In the genomic region with DNA sequence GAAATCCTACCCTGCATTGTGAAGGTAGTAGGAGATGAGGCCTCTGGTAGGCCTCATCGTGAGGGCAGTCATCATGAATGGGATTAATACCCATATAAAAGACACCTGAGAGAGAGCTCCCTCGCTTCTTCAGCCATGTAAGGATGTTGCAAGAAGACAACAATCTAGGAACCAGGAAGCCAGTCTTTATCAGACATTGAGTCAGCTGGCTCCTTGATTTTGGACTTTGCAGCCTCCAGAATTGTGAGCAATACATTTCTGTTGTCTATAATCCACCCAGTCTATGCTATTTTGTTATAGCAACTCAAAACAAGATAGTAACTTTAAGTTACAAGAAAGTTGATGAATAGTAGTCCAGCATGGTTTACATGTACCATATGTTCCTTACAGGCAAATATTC, we compare ENCODE assay signal across 19 cellular contexts.
A peak's percentile ranks its signal among the peaks of the same experiment; 100 is the strongest.
DNase-seq lines count a peak whose midpoint lies in the region; ATAC-seq, FAIRE-seq and TF ChIP-seq lines count a peak whose summit lies in the region.
"Had no signal": no experiment of that assay in that cellular context is flagged by ENCODE, and none has a peak within 500 bp of the region (broad histone marks: within the 10 kb centered on the region; RNA-seq: fewer than 3 reads in every experiment).

No MANE protein-coding gene starts in this region.

- H3K27me3 ChIP-seq in SU-DHL-6 (ENCODE audit: low read length) (no peaks in the 10 kb centered on the region), right lobe of liver (no peaks in the 10 kb centered on the region)
- H3K27me3 ChIP-seq: BLaER1 had no signal

- 92% methylated on average over 2 of the region's 2 CpGs for WGBS in right lobe of liver (ENCODE audit: insufficient coverage, low coverage, low lambda C conversion rate, missing lambda C conversion rate)

- no peak overlapping the region for H3K4me3 Mint-ChIP-seq in stimulated activated effector memory CD8-positive, alpha-beta T cell treated with anti-CD3 and anti-CD28 coated beads, Interleukin-12 subunit alpha, Interleukin-12 subunit beta, amount 100 ng/mL, for 72 hours
- H3K4me3 Mint-ChIP-seq: CD4-positive, CD25-positive, alpha-beta regulatory T cell; HFFc6 had no signal

- no peak overlapping the region for H3K4me3 ChIP-seq in SU-DHL-6 (ENCODE audit: insufficient read depth, low read length, poor library complexity, severe bottlenecking)
- no peak overlapping the region for H3K4me3 ChIP-seq in epithelial cell of esophagus (ENCODE audit: low read length)
- no peak overlapping the region for H3K4me3 ChIP-seq in right lobe of liver
- H3K4me3 ChIP-seq: BLaER1, GM12878, HAP-1 had no signal

- H3K36me3 Mint-ChIP-seq in stimulated activated effector memory CD8-positive, alpha-beta T cell treated with anti-CD3 and anti-CD28 coated beads, Interleukin-12 subunit alpha, Interleukin-12 subunit beta, amount 100 ng/mL, for 72 hours = no peaks in the 10 kb centered on the region
- H3K36me3 Mint-ChIP-seq: CD4-positive, CD25-positive, alpha-beta regulatory T cell had no signal

- H4K20me1 ChIP-seq in SU-DHL-6 (ENCODE audit: low read depth, low read length) = no peaks in the 10 kb centered on the region
- H4K20me1 ChIP-seq: BLaER1 had no signal

- TF ChIP-seq POLR2A in right lobe of liver (IDR thresholded peaks at IDR 0.05) = no peak

- H3K4me1 ChIP-seq in right lobe of liver = peaks cover 0 to 30% (median 4%) of the 10 kb centered on the region in 4 donors
- H3K4me1 ChIP-seq: HAP-1 had no signal

- no peaks in the 10 kb centered on the region for H3K4me1 Mint-ChIP-seq in stimulated activated effector memory CD8-positive, alpha-beta T cell treated with anti-CD3 and anti-CD28 coated beads, Interleukin-12 subunit alpha, Interleukin-12 subunit beta, amount 100 ng/mL, for 72 hours
- H3K4me1 Mint-ChIP-seq: CD4-positive, CD25-positive, alpha-beta regulatory T cell had no signal

- H3K4me2 ChIP-seq in SU-DHL-6 (ENCODE audit: low read depth, low read length, poor library complexity, severe bottlenecking) = no peak overlapping the region
- H3K4me2 ChIP-seq: BLaER1 had no signal

- no peak for DNase-seq in D721Med (ENCODE audit: insufficient read length, low spot score)
- DNase-seq in epithelial cell of esophagus (ENCODE audit: low read depth) = peak; percentile 18
- no peak for DNase-seq in right lobe of liver
- no peak for DNase-seq in stimulated activated effector memory CD8-positive, alpha-beta T cell treated with anti-CD3 and anti-CD28 coated beads, Interleukin-12 subunit alpha, Interleukin-12 subunit beta, amount 100 ng/mL, for 72 hours (ENCODE audit: low spot score in 2 of 2)
- DNase-seq: 8988T; AML-193; CD4-positive, CD25-positive, alpha-beta regulatory T cell; DMS 273 treated with DMSO at 0.1 percent for 48 hours; HFFc6 had no signal

- no peaks in the 10 kb centered on the region for H3K9me2 ChIP-seq in SU-DHL-6 (replicated peaks; ENCODE audit: insufficient read depth, low read length)

- peak overlapping the region; percentile 60 for H2AFZ ChIP-seq in SU-DHL-6 (ENCODE audit: low read depth, low read length, severe bottlenecking)

- FAIRE-seq in D721Med (lab: Jason Lieb, UNC) = peak; percentile 16
- FAIRE-seq: GM12878, GM18507, H1 had no signal

- H3K27ac ChIP-seq in SU-DHL-6 (ENCODE audit: low read depth, low read length) = no peak overlapping the region
- H3K27ac ChIP-seq in right lobe of liver = peak overlapping the region; percentile 63 to 93 (median 84)
- H3K27ac ChIP-seq: BLaER1, HL-60 had no signal

- H3K9me3 Mint-ChIP-seq in stimulated activated effector memory CD8-positive, alpha-beta T cell treated with anti-CD3 and anti-CD28 coated beads, Interleukin-12 subunit alpha, Interleukin-12 subunit beta, amount 100 ng/mL, for 72 hours = no peaks in the 10 kb centered on the region
- H3K9me3 Mint-ChIP-seq: HFFc6 had no signal

- H3K36me3 ChIP-seq in SU-DHL-6 (ENCODE audit: low read length) (no peaks in the 10 kb centered on the region), right lobe of liver (peaks cover 0 to 2% (median 0%) of the 10 kb centered on the region in 4 donors)
- H3K36me3 ChIP-seq: BLaER1, HAP-1 had no signal

- intact Hi-C loops in right lobe of liver (cut with DNase I) = no loop called here

- TF ChIP-seq CTCF in D721Med (IDR thresholded peaks at IDR 0.05; ENCODE audit: insufficient read depth, missing control alignments) = no peak
- no peak for TF ChIP-seq CTCF in SU-DHL-6 (IDR thresholded peaks at IDR 0.05; ENCODE audit: insufficient read depth, low read length, poor library complexity, severe bottlenecking)
- no peak for TF ChIP-seq CTCF in epithelial cell of esophagus (IDR thresholded peaks at IDR 0.05; ENCODE audit: insufficient read depth, low read depth, low read length, missing control alignments)
- no peak for TF ChIP-seq CTCF in right lobe of liver (IDR thresholded peaks at IDR 0.05)

- H3K79me2 ChIP-seq in SU-DHL-6 (ENCODE audit: insufficient read depth, low read length) = no peaks in the 10 kb centered on the region

- ATAC-seq in right lobe of liver = peak in 1 of 4 donors; percentile 15
- no peak for ATAC-seq in GM18861 (IDR thresholded peaks at IDR 0.05; ENCODE audit: unreplicated experiment)
- ATAC-seq in stimulated activated effector memory CD8-positive, alpha-beta T cell treated with anti-CD3 and anti-CD28 coated beads, Interleukin-12 subunit alpha, Interleukin-12 subunit beta, amount 100 ng/mL, for 72 hours = no peak
- ATAC-seq in GM21423 (IDR thresholded peaks at IDR 0.05; ENCODE audit: unreplicated experiment) = no peak
- no peak for ATAC-seq in HG02981 (IDR thresholded peaks at IDR 0.05; ENCODE audit: unreplicated experiment)
- ATAC-seq: GM12878 had no signal

- H3F3A ChIP-seq in SU-DHL-6 (ENCODE audit: insufficient read depth) = no peaks in the 10 kb centered on the region

- no peak overlapping the region for H3K9ac ChIP-seq in SU-DHL-6 (ENCODE audit: low read length)
- H3K9ac ChIP-seq: BLaER1 had no signal

- no peak overlapping the region for H3K27ac Mint-ChIP-seq in stimulated activated effector memory CD8-positive, alpha-beta T cell treated with anti-CD3 and anti-CD28 coated beads, Interleukin-12 subunit alpha, Interleukin-12 subunit beta, amount 100 ng/mL, for 72 hours
- H3K27ac Mint-ChIP-seq: CD4-positive, CD25-positive, alpha-beta regulatory T cell; HFFc6 had no signal

- H3K9me3 ChIP-seq in SU-DHL-6 (ENCODE audit: insufficient read depth, low read length) (no peaks in the 10 kb centered on the region), right lobe of liver (no peaks in the 10 kb centered on the region)
- H3K9me3 ChIP-seq: BLaER1, HAP-1 had no signal
